1 cellular context compared by ENCODE assay signal in the genomic region with DNA sequence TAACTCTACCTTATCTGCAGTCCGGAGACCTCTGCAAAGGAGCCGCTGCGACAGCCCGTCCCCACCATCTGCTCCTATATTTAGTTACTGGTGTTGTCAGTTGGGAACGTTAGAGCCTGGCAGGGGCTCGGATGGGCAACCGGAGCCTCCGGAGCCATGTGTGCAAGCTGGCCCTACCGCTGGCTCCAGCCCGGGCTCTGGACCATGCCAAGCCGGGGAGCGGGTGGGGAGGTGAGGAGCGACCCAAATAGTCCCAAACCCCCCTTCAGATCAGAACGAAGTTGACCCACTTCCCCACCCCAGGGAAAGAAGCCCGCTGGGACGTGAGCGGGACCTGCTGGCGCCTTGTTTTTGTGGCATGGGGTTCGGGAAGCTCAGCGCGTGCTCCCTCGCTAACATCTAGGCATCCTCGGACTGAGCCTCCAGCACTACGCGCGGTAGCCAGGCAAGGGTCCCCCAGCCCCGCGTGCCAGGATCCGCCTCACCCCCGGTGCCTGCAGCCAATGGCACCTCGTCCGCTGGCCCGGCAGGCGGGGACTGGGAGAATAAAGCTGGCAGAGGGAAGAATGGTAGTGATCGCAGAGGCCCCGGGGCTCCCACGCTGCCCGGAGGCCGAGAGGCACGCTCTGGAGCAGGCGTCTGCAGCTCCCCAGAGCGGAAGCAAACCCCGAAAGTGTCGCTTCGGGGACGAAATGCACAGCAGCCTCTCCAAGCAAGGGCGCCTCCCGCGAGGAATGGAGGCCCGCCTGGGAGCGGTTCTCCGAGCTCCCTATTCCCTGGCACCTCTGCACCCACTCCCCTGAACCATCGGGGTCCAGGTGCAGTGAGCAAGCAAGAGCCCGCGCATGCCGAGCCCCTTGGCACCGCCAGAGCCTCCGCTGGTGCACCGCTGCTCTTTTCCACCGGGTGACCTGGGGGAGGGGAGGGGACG.
TF ChIP-seq lines count a peak whose summit lies in the region.

No MANE protein-coding gene starts in this region.

TF ChIP-seq in WTC11, 78 proteins besides CTCF, POLR2A, EP300 and RAD21 (continued from another document and continues in another):
- TF ChIP-seq ZBTB43 (CRISPR knock-in tag; IDR thresholded peaks at IDR 0.05) (no peak), ZNF416 (CRISPR knock-in tag; IDR thresholded peaks at IDR 0.05) (no peak), CREM (CRISPR knock-in tag; IDR thresholded peaks at IDR 0.05) (no peak), FOXP1 (CRISPR knock-in tag; IDR thresholded peaks at IDR 0.05; ENCODE audit: borderline replicate concordance) (peak; percentile 46; the same call in 1 of the 2 replicates), ZNF263 (CRISPR knock-in tag; IDR thresholded peaks at IDR 0.05; ENCODE audit: low read depth) (no peak), ZNF138 (CRISPR knock-in tag; conservative IDR thresholded peaks at IDR 0.05) (no peak), FOXP4 (CRISPR knock-in tag; IDR thresholded peaks at IDR 0.05) (0 out of 2 replicates have a peak, but pooled peaks have one; percentile 15), TEAD1 (CRISPR knock-in tag; IDR thresholded peaks at IDR 0.05) (peak; percentile 62; the same call in 1 of the 2 replicates), FOXJ3 (CRISPR knock-in tag; IDR thresholded peaks at IDR 0.05; ENCODE audit: borderline replicate concordance) (no peak), PREB (CRISPR knock-in tag; IDR thresholded peaks at IDR 0.05; ENCODE audit: borderline replicate concordance) (no peak), NR3C1 (CRISPR knock-in tag; conservative IDR thresholded peaks at IDR 0.05; ENCODE audit: low read depth) (no peak), EMX1 (CRISPR knock-in tag; IDR thresholded peaks at IDR 0.05) (no peak), ZNF671 (CRISPR knock-in tag; IDR thresholded peaks at IDR 0.05) (no peak), ZBTB21 (CRISPR knock-in tag; IDR thresholded peaks at IDR 0.05; ENCODE audit: borderline replicate concordance) (no peak), NFE2L1 (CRISPR knock-in tag; IDR thresholded peaks at IDR 0.05) (no peak; the same call in 1 of the 2 replicates), IRF2 (CRISPR knock-in tag; IDR thresholded peaks at IDR 0.05; ENCODE audit: borderline replicate concordance, low read depth) (no peak), USF1 (CRISPR knock-in tag; IDR thresholded peaks at IDR 0.05) (no peak), ATF3 (CRISPR knock-in tag; conservative IDR thresholded peaks at IDR 0.05) (no peak), ETV6 (CRISPR knock-in tag; IDR thresholded peaks at IDR 0.05) (no peak; the same call in 1 of the 2 replicates), SOX15 (CRISPR knock-in tag; IDR thresholded peaks at IDR 0.05) (no peak), NFYB (CRISPR knock-in tag; conservative IDR thresholded peaks at IDR 0.05; ENCODE audit: low read depth) (no peak), GABPB1 (CRISPR knock-in tag; IDR thresholded peaks at IDR 0.05) (no peak), ZNF396 (CRISPR knock-in tag; IDR thresholded peaks at IDR 0.05; ENCODE audit: borderline replicate concordance) (no peak), MLX (CRISPR knock-in tag; IDR thresholded peaks at IDR 0.05) (no peak), NFATC4 (CRISPR knock-in tag; IDR thresholded peaks at IDR 0.05) (no peak), SMAD3 (CRISPR knock-in tag; IDR thresholded peaks at IDR 0.05; ENCODE audit: borderline replicate concordance) (peak; percentile 18; the same call in 1 of the 2 replicates), ZNF219 (CRISPR knock-in tag; IDR thresholded peaks at IDR 0.05; ENCODE audit: borderline replicate concordance) (no peak), ATF1 (CRISPR knock-in tag; IDR thresholded peaks at IDR 0.05) (no peak), TP53 (CRISPR knock-in tag; IDR thresholded peaks at IDR 0.05) (no peak), JUN (CRISPR knock-in tag; IDR thresholded peaks at IDR 0.05) (no peak), GTF2I (CRISPR knock-in tag; conservative IDR thresholded peaks at IDR 0.05) (no peak), AR (CRISPR knock-in tag; IDR thresholded peaks at IDR 0.05) (no peak), ZNF232 (CRISPR knock-in tag; IDR thresholded peaks at IDR 0.05) (0 out of 2 replicates have a peak, but pooled peaks have one; percentile 7), TEAD4 (CRISPR knock-in tag; IDR thresholded peaks at IDR 0.05) (no peak), CDX4 (CRISPR knock-in tag; IDR thresholded peaks at IDR 0.05; ENCODE audit: borderline replicate concordance) (no peak), ZNF317 (CRISPR knock-in tag; IDR thresholded peaks at IDR 0.05; ENCODE audit: borderline replicate concordance, low read depth) (no peak), FOXK1 (CRISPR knock-in tag; IDR thresholded peaks at IDR 0.05) (no peak), ZNF121 (CRISPR knock-in tag; IDR thresholded peaks at IDR 0.05) (no peak)
- TF ChIP-seq, protein P1, sequence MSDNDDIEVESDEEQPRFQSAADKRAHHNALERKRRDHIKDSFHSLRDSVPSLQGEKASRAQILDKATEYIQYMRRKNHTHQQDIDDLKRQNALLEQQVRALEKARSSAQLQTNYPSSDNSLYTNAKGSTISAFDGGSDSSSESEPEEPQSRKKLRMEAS (CRISPR knock-in tag; IDR thresholded peaks at IDR 0.05): peak; percentile 82
- TF ChIP-seq, protein P2, sequence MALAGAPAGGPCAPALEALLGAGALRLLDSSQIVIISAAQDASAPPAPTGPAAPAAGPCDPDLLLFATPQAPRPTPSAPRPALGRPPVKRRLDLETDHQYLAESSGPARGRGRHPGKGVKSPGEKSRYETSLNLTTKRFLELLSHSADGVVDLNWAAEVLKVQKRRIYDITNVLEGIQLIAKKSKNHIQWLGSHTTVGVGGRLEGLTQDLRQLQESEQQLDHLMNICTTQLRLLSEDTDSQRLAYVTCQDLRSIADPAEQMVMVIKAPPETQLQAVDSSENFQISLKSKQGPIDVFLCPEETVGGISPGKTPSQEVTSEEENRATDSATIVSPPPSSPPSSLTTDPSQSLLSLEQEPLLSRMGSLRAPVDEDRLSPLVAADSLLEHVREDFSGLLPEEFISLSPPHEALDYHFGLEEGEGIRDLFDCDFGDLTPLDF (CRISPR knock-in tag; IDR thresholded peaks at IDR 0.05): no peak
- TF ChIP-seq, protein P3, sequence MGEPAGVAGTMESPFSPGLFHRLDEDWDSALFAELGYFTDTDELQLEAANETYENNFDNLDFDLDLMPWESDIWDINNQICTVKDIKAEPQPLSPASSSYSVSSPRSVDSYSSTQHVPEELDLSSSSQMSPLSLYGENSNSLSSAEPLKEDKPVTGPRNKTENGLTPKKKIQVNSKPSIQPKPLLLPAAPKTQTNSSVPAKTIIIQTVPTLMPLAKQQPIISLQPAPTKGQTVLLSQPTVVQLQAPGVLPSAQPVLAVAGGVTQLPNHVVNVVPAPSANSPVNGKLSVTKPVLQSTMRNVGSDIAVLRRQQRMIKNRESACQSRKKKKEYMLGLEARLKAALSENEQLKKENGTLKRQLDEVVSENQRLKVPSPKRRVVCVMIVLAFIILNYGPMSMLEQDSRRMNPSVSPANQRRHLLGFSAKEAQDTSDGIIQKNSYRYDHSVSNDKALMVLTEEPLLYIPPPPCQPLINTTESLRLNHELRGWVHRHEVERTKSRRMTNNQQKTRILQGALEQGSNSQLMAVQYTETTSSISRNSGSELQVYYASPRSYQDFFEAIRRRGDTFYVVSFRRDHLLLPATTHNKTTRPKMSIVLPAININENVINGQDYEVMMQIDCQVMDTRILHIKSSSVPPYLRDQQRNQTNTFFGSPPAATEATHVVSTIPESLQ (CRISPR knock-in tag; IDR thresholded peaks at IDR 0.05): no peak
- TF ChIP-seq, protein P4, sequence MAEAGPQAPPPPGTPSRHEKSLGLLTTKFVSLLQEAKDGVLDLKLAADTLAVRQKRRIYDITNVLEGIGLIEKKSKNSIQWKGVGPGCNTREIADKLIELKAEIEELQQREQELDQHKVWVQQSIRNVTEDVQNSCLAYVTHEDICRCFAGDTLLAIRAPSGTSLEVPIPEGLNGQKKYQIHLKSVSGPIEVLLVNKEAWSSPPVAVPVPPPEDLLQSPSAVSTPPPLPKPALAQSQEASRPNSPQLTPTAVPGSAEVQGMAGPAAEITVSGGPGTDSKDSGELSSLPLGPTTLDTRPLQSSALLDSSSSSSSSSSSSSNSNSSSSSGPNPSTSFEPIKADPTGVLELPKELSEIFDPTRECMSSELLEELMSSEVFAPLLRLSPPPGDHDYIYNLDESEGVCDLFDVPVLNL (CRISPR knock-in tag; IDR thresholded peaks at IDR 0.05; ENCODE audit: borderline replicate concordance, low read depth): no peak
